22 cellular contexts compared by ENCODE assay signal in genomic region chr5:94694671-94695070, GRCh38.
DNase-seq lines count a peak whose midpoint lies in the region; TF ChIP-seq lines count a peak whose summit lies in the region.
"Had no signal": no experiment of that assay in that cellular context is flagged by ENCODE, and none has a peak within 500 bp of the region (broad histone marks: within the 10 kb centered on the region; RNA-seq: fewer than 3 reads in every experiment).

No MANE protein-coding gene starts in this region.

- H3K27ac Mint-ChIP-seq in neural progenitor cell (no peak overlapping the region), glutamatergic neuron (ENCODE audit: unreplicated experiment) (no peak overlapping the region)
- H3K27ac Mint-ChIP-seq: CD8-positive, alpha-beta T cell; H9 had no signal

- H3K27ac ChIP-seq in neural progenitor cell: no peak overlapping the region
- H3K27ac ChIP-seq: C4-2B, GM23248, PC-9, SJCRH30 had no signal

- H4K20me1 ChIP-seq in neural progenitor cell (ENCODE audit: low read depth): no peaks in the 10 kb centered on the region

- H3F3A ChIP-seq in neural progenitor cell (ENCODE audit: low read depth): no peaks in the 10 kb centered on the region

- TF ChIP-seq CTCF in fibroblast of the aortic adventitia (IDR thresholded peaks at IDR 0.05; ENCODE audit: insufficient read depth, low read length): no peak
- no peak for TF ChIP-seq CTCF in neural progenitor cell (IDR thresholded peaks at IDR 0.05)
- no peak for TF ChIP-seq CTCF in glutamatergic neuron (IDR thresholded peaks at IDR 0.05; ENCODE audit: partially characterized antibody, unreplicated experiment)

- H3K27me3 Mint-ChIP-seq in neural progenitor cell (ENCODE audit: insufficient read depth, low read depth) (no peaks in the 10 kb centered on the region), glutamatergic neuron (ENCODE audit: unreplicated experiment) (no peaks in the 10 kb centered on the region)

- H3K4me1 Mint-ChIP-seq in neural progenitor cell: peaks cover 45% of the 10 kb centered on the region
- H3K4me1 Mint-ChIP-seq in glutamatergic neuron (ENCODE audit: low read depth, unreplicated experiment): peaks cover 5% of the 10 kb centered on the region

- H3K9me3 ChIP-seq in neural progenitor cell (ENCODE audit: low read depth): no peaks in the 10 kb centered on the region
- H3K9me3 ChIP-seq: SJCRH30 had no signal

- H3K36me3 ChIP-seq in neural progenitor cell: peaks cover 10% of the 10 kb centered on the region

- H2AFZ ChIP-seq in neural progenitor cell (replicated peaks): no peak overlapping the region
- H2AFZ ChIP-seq: GM23248, PC-9 had no signal

- H3K4me3 ChIP-seq in fibroblast of the aortic adventitia (ENCODE audit: low read depth, low read length) (no peak overlapping the region), neural progenitor cell (no peak overlapping the region)
- H3K4me3 ChIP-seq: GM23248, PC-9, SJCRH30 had no signal

- peak; percentile 27 for DNase-seq in EH (ENCODE audit: low read depth)
- DNase-seq in astrocyte of the hippocampus (ENCODE audit: low read depth, low spot score): peak; percentile 57
- DNase-seq in fibroblast of the aortic adventitia (ENCODE audit: low read depth): peak; percentile 27
- peak; percentile 24 for DNase-seq in superior temporal gyrus (ENCODE audit: extremely low spot score)
- no peak for DNase-seq in activated naive CD4-positive, alpha-beta T cell treated with anti-CD3 and anti-CD28 coated beads, Interleukin-2, amount 50 U/mL, for 16 hours
- no peak for DNase-seq in NOMO-1 treated with DMSO at 0.1 percent for 48 hours (lab: John Stamatoyannopoulos, UW; ENCODE audit: unreplicated experiment)
- no peak for DNase-seq in neural progenitor cell (ENCODE audit: low spot score)
- DNase-seq in glutamatergic neuron: no peak
- DNase-seq: CD8-positive, alpha-beta T cell; DMS 273 treated with DMSO at 0.1 percent for 48 hours; GM23248; H9; NCI-H1048; NCI-H1417; NCI-H1694; NCI-H2029 treated with DMSO at 0.1 percent for 48 hours; NCI-H446; NCI-H524 treated with DMSO at 0.1 percent for 48 hours; NCI-H774; PC-9; SJCRH30 had no signal

- no peak overlapping the region for H3K4me3 Mint-ChIP-seq in neural progenitor cell
- H3K4me3 Mint-ChIP-seq in glutamatergic neuron (ENCODE audit: unreplicated experiment): no peak overlapping the region
- H3K4me3 Mint-ChIP-seq: CD8-positive, alpha-beta T cell; H9 had no signal

- H3K9ac ChIP-seq in neural progenitor cell: no peak overlapping the region
- H3K9ac ChIP-seq: GM23248 had no signal

- no peaks in the 10 kb centered on the region for H3K4me1 ChIP-seq in neural progenitor cell
- H3K4me1 ChIP-seq: SJCRH30 had no signal

- H3K9me3 Mint-ChIP-seq in neural progenitor cell (no peaks in the 10 kb centered on the region), glutamatergic neuron (ENCODE audit: unreplicated experiment) (no peaks in the 10 kb centered on the region)
- H3K9me3 Mint-ChIP-seq: CD8-positive, alpha-beta T cell; H9 had no signal

- H3K27me3 ChIP-seq in neural progenitor cell: no peaks in the 10 kb centered on the region
- H3K27me3 ChIP-seq: SJCRH30 had no signal

- no peaks in the 10 kb centered on the region for H3K36me3 Mint-ChIP-seq in neural progenitor cell
- no peaks in the 10 kb centered on the region for H3K36me3 Mint-ChIP-seq in glutamatergic neuron (ENCODE audit: unreplicated experiment)

- no peak overlapping the region for H3K4me2 ChIP-seq in neural progenitor cell
- H3K4me2 ChIP-seq: PC-9 had no signal

- H3K79me2 ChIP-seq in neural progenitor cell (ENCODE audit: low read depth): no peaks in the 10 kb centered on the region

Comparison
In these comparisons a context has a peak if more than half of its experiments do, and no peak if none do; other contexts are left out.
1. DNase-seq: peak in EH (single experiment), astrocyte of the hippocampus (single experiment), fibroblast of the aortic adventitia (single experiment) and superior temporal gyrus (single experiment); none in activated naive CD4-positive, alpha-beta T cell treated with anti-CD3 and anti-CD28 coated beads, Interleukin-2, amount 50 U/mL, for 16 hours (single experiment), NOMO-1 treated with DMSO at 0.1 percent for 48 hours (single experiment), neural progenitor cell (single experiment) and glutamatergic neuron (single experiment).